Comparison of ENCODE assay signal across 1 cellular context in the genomic region with DNA sequence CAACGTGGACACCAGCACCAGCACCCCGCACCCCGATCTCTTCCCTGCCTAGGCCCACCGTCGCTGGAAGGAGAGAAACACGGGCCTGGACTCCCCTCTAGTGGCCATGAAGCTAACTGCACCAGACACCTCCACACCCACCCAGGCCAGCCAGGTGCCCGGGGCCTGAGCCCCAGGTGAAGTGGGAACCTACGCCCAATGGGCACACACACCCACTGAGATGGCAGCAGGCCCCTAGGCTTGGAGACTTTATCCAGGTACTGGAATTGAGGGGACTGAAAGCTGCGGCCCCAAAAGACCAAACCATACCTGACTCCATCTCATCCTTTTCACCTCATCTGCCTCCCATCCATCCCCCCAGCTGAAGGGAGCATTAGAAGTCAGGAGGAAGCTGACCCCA.
TF ChIP-seq lines count a peak whose summit lies in the region.

No MANE protein-coding gene starts in this region.

TF ChIP-seq in HepG2, 621 proteins besides CTCF, POLR2A, EP300 and RAD21 (continued from another document):
- TF ChIP-seq ZNF225 (CRISPR knock-in tag; IDR thresholded peaks at IDR 0.05), result 0 out of 2 replicates have a peak, but pooled peaks have one; percentile 39
